19 cellular contexts compared by ENCODE assay signal in genomic region chr12:90622431-90622830, GRCh38.
DNase-seq lines count a peak whose midpoint lies in the region; FAIRE-seq and TF ChIP-seq lines count a peak whose summit lies in the region.
"Had no signal": no experiment of that assay in that cellular context is flagged by ENCODE, and none has a peak within 500 bp of the region (broad histone marks: within the 10 kb centered on the region; RNA-seq: fewer than 3 reads in every experiment).

No MANE protein-coding gene starts in this region.

- peaks cover 26% of the 10 kb centered on the region for H3K4me1 ChIP-seq in SJSA1 (replicated peaks)
- H3K4me1 ChIP-seq in endothelial cell of umbilical vein (ENCODE audit: control insufficient read depth, extremely low read depth, insufficient read depth, low read length): no peaks in the 10 kb centered on the region
- peaks cover 4% of the 10 kb centered on the region for H3K4me1 ChIP-seq in suprapubic skin
- H3K4me1 ChIP-seq: left ventricle myocardium inferior had no signal

- H3K27me3 ChIP-seq in SJSA1 (replicated peaks) (no peaks in the 10 kb centered on the region), endothelial cell of umbilical vein (ENCODE audit: control insufficient read depth in 2 of 2, insufficient read depth in 2 of 2, low read length in 2 of 2) (no peaks in the 10 kb centered on the region), suprapubic skin (no peaks in the 10 kb centered on the region)

- H3K4me2 ChIP-seq in endothelial cell of umbilical vein (ENCODE audit: insufficient read depth, low read length): no peak overlapping the region

- H3K9ac ChIP-seq in endothelial cell of umbilical vein (replicated peaks; ENCODE audit: extremely low read depth, insufficient read depth, low read length): no peak overlapping the region

- no peaks in the 10 kb centered on the region for H4K20me1 ChIP-seq in endothelial cell of umbilical vein (replicated peaks; ENCODE audit: control insufficient read depth, extremely low read depth, insufficient read depth, low read length)

- DNase-seq in H4 (ENCODE audit: low spot score) (peak; percentile 59), SJSA1 (ENCODE audit: low read depth in 1 of 2, low spot score in 2 of 2) (peak in 1 of 2 experiments; percentile 45), endothelial cell of umbilical vein (ENCODE audit: low read depth, low spot score) (peak; percentile 16), myocyte (ENCODE audit: low read depth) (peak; percentile 11), frontal cortex (ENCODE audit: low spot score in 2 of 2) (no peak), germinal center (ENCODE audit: low spot score) (no peak), suprapubic skin (ENCODE audit: low spot score in 2 of 2) (no peak), NCI-H187 (lab: John Stamatoyannopoulos, UW) (no peak)
- DNase-seq: activated CD8-positive, alpha-beta T cell treated with anti-CD3 and anti-CD28 coated beads for 36 hours; activated naive CD8-positive, alpha-beta T cell treated with anti-CD3 and anti-CD28 coated beads, Interleukin-2, amount 50 U/mL, for 24 hours; DMS79; Kasumi-1; left ventricle myocardium inferior; naive B cell; NCI-H1417 treated with DMSO at 0.1 percent for 48 hours; NCI-H446 had no signal

- TF ChIP-seq POLR2A in endothelial cell of umbilical vein (IDR thresholded peaks at IDR 0.05; ENCODE audit: low read depth, low read length) (no peak), suprapubic skin (IDR thresholded peaks at IDR 0.05) (no peak)

- H3K27ac ChIP-seq in SJSA1 (peak overlapping the region; percentile 63), endothelial cell of umbilical vein (ENCODE audit: insufficient read depth, low read depth, low read length) (no peak overlapping the region), suprapubic skin (no peak overlapping the region)
- H3K27ac ChIP-seq: left ventricle myocardium inferior, SK-N-MC, thoracic aorta had no signal

- H3K36me3 ChIP-seq in SJSA1 (no peaks in the 10 kb centered on the region), endothelial cell of umbilical vein (ENCODE audit: control insufficient read depth in 2 of 2, extremely low read depth in 1 of 2, insufficient read depth in 2 of 2, low read length in 2 of 2) (no peaks in the 10 kb centered on the region), suprapubic skin (no peaks in the 10 kb centered on the region)
- H3K36me3 ChIP-seq: left ventricle myocardium inferior, thoracic aorta had no signal

- FAIRE-seq in endothelial cell of umbilical vein (lab: Jason Lieb, UNC): no peak
- no peak for FAIRE-seq in frontal cortex (lab: Jason Lieb, UNC)
- FAIRE-seq: GM19239 had no signal

- TF ChIP-seq EP300 in suprapubic skin (IDR thresholded peaks at IDR 0.05): no peak

- intact Hi-C loops in endothelial cell of umbilical vein (cut with micrococcal nuclease): no loop called here

- H3K9me3 ChIP-seq in SJSA1 (replicated peaks) (no peaks in the 10 kb centered on the region; the same call in 1 of the 2 replicates), endothelial cell of umbilical vein (replicated peaks; ENCODE audit: control insufficient read depth, insufficient read depth, low read length) (no peaks in the 10 kb centered on the region), suprapubic skin (no peaks in the 10 kb centered on the region)
- H3K9me3 ChIP-seq: left ventricle myocardium inferior, thoracic aorta had no signal

- H3K9me1 ChIP-seq in endothelial cell of umbilical vein (replicated peaks; ENCODE audit: control insufficient read depth, extremely low read depth, insufficient read depth, low read length): no peaks in the 10 kb centered on the region

- WGBS in suprapubic skin: 86% methylated on average over 3 of the region's 3 CpGs

- no peaks in the 10 kb centered on the region for H3K79me2 ChIP-seq in endothelial cell of umbilical vein (ENCODE audit: control insufficient read depth, insufficient read depth, low read length)

- dilution Hi-C loops in endothelial cell of umbilical vein (cut with MboI; ENCODE audit: extremely low pct_ligation_motif_present, low sequenced_read_pairs): no loop called here

- CTCF ChIA-PET in endothelial cell of umbilical vein (lab: Charles Lee): interaction anchor here (1.2 kb wide), 1 partner anchor 10 kb away, joined by 3 read pairs; no protein-coding TSS in a partner anchor

- no TSS peak for BruUV-seq in endothelial cell of umbilical vein (replicated peaks; lab: Mats Ljungman, UMichigan)

- POLR2A ChIA-PET in endothelial cell of umbilical vein (lab: Charles Lee): no interaction called here

- H3K4me3 ChIP-seq in SJSA1: no peak overlapping the region
- H3K4me3 ChIP-seq in endothelial cell of umbilical vein (replicated peaks in 1 of 3; ENCODE audit: insufficient read depth in 1 of 3, low read depth in 1 of 3, low read length in 3 of 3): no peak overlapping the region
- no peak overlapping the region for H3K4me3 ChIP-seq in suprapubic skin
- H3K4me3 ChIP-seq: left ventricle myocardium inferior, SK-N-MC, thoracic aorta had no signal

- H2AFZ ChIP-seq in endothelial cell of umbilical vein (ENCODE audit: low read depth, low read length): no peak overlapping the region

- TF ChIP-seq CTCF in endothelial cell of umbilical vein (IDR thresholded peaks at IDR 0.05; ENCODE audit: extremely low read depth in 1 of 2, insufficient read depth in 1 of 2, low read depth in 1 of 2, low read length in 2 of 2) (no peak), suprapubic skin (IDR thresholded peaks at IDR 0.05) (no peak)

TF ChIP-seq in endothelial cell of umbilical vein, 7 proteins besides CTCF, POLR2A, EP300 and RAD21:
- no peak for TF ChIP-seq MAX (IDR thresholded peaks at IDR 0.05; ENCODE audit: insufficient read depth, insufficient read length)
- no peak for TF ChIP-seq JUN (IDR thresholded peaks at IDR 0.05; ENCODE audit: borderline replicate concordance, insufficient read depth, insufficient read length, low read depth)
- TF ChIP-seq EZH2 (IDR thresholded peaks at IDR 0.05; ENCODE audit: borderline replicate concordance, low read depth, low read length, severe bottlenecking): no peak
- TF ChIP-seq FOS (IDR thresholded peaks at IDR 0.05; ENCODE audit: borderline replicate concordance, insufficient read depth, low read length): no peak
- no peak for TF ChIP-seq GATA2 (IDR thresholded peaks at IDR 0.05; ENCODE audit: insufficient read depth, insufficient read length, low read depth, low read length)
- TF ChIP-seq MYC (IDR thresholded peaks at IDR 0.05; ENCODE audit: low read depth, low read length): no peak
- TF ChIP-seq POLR2AphosphoS5 (IDR thresholded peaks at IDR 0.05; ENCODE audit: insufficient read depth, low read depth, low read length): no peak

Comparison
In these comparisons a context has a peak if more than half of its experiments do, and no peak if none do; other contexts are left out.
1. DNase-seq: peak in H4 (single experiment), endothelial cell of umbilical vein (single experiment) and myocyte (single experiment); none in frontal cortex (0 of 2), germinal center (single experiment), suprapubic skin (0 of 2) and NCI-H187 (0 of 2).